In the genomic region with DNA sequence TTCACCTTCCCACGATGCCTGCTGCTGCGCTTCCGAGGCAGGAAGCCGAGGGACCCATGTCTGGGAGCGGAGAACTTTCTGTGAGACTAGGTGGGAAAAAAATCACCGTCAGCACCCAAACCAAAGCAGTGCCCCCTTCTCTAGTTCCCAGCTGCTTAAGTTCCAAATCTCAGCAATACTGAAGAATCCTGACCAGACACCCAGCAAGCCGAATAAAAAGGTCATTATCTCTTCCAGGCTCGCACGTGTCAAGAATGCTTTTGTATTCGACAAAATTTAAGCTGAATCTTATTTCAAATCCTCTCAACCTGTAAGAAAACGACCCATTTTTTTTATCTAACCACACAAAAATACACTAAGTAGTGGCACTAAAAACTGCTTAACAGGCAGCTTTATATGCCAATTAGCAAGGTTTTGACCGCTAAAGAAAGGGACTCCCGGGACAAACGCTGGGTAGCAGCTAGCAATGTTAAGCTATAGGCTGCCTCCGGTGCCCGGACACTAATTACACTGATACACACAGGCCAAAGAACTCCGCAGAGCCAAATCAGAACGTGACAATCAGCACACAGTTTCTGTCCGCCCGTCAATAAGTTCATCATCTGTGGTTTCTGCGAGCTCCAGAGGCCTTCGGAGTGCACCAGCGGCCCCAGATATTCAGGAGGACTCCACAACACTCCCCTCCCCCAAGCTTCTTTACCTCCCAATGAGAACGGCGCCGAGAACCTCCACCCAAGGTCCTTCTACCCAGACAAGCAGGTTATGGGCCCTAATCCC, we compare ENCODE assay signal across 8 cellular contexts. TPM values are rescaled to one million over a fixed set of nuclear protein-coding genes. Genes with fewer than 3 reads are reported as not detected.
DNase-seq lines count a peak whose midpoint lies in the region; ATAC-seq and TF ChIP-seq lines count a peak whose summit lies in the region.

No MANE protein-coding gene starts in this region.

- H3K36me3 Mint-ChIP-seq in T-helper 17 cell (ENCODE audit: low read depth): peaks cover 6% of the 10 kb centered on the region
- peaks cover 27% of the 10 kb centered on the region for H3K36me3 Mint-ChIP-seq in natural killer cell treated with Interleukin-12 subunit alpha and Interleukin-12 subunit beta and Interleukin-15 and Interleukin-18, amount 100 ng/mL, for 72 hours

- H3K4me3 ChIP-seq in HFF-Myc (replicated peaks; ENCODE audit: low read depth, low read length) (peak overlapping the region; percentile 98), epithelial cell of proximal tubule (ENCODE audit: low read depth, low read length) (peak overlapping the region; percentile 96)

- peak; percentile 16 for ATAC-seq in T-helper 17 cell
- peak; percentile 5 to 16 for ATAC-seq in natural killer cell treated with Interleukin-12 subunit alpha and Interleukin-12 subunit beta and Interleukin-15 and Interleukin-18, amount 100 ng/mL, for 72 hours

- no peak for TF ChIP-seq CTCF in HFF-Myc (IDR thresholded peaks at IDR 0.05; ENCODE audit: low read depth, low read length, missing control alignments)
- TF ChIP-seq CTCF in epithelial cell of proximal tubule (conservative IDR thresholded peaks at IDR 0.05; ENCODE audit: low read depth, low read length): no peak

- H3K27ac Mint-ChIP-seq in T-helper 17 cell: peak overlapping the region; percentile 100
- peak overlapping the region; percentile 100 for H3K27ac Mint-ChIP-seq in natural killer cell treated with Interleukin-12 subunit alpha and Interleukin-12 subunit beta and Interleukin-15 and Interleukin-18, amount 100 ng/mL, for 72 hours

- no peaks in the 10 kb centered on the region for H3K9me3 Mint-ChIP-seq in natural killer cell treated with Interleukin-12 subunit alpha and Interleukin-12 subunit beta and Interleukin-15 and Interleukin-18, amount 100 ng/mL, for 72 hours

- H3K4me1 Mint-ChIP-seq in T-helper 17 cell: peaks cover 39% of the 10 kb centered on the region
- H3K4me1 Mint-ChIP-seq in natural killer cell treated with Interleukin-12 subunit alpha and Interleukin-12 subunit beta and Interleukin-15 and Interleukin-18, amount 100 ng/mL, for 72 hours (ENCODE audit: low read depth in 2 of 2): peaks cover 42 to 50% of the 10 kb centered on the region in 2 donors

- peak overlapping the region; percentile 99 for H3K4me3 Mint-ChIP-seq in T-helper 17 cell
- H3K4me3 Mint-ChIP-seq in natural killer cell treated with Interleukin-12 subunit alpha and Interleukin-12 subunit beta and Interleukin-15 and Interleukin-18, amount 100 ng/mL, for 72 hours: peak overlapping the region; percentile 99

- no peaks in the 10 kb centered on the region for H3K9me3 ChIP-seq in T-helper 17 cell (ENCODE audit: control insufficient read depth, low read length, poor library complexity, severe bottlenecking)

- DNase-seq in CMK (ENCODE audit: low read depth): peak; percentile 54
- no peak for DNase-seq in HFF-Myc (ENCODE audit: extremely low read depth, low read depth)
- DNase-seq in T-helper 17 cell: no peak
- no peak for DNase-seq in epithelial cell of proximal tubule (ENCODE audit: low read depth)
- DNase-seq in natural killer cell treated with Interleukin-12 subunit alpha and Interleukin-12 subunit beta and Interleukin-15 and Interleukin-18, amount 100 ng/mL, for 72 hours (ENCODE audit: low spot score): no peak
- no peak for DNase-seq in activated CD4-positive, CD25-positive, alpha-beta regulatory T cell treated with anti-CD3 and anti-CD28 coated beads, Interleukin-2, amount 50 U/mL, for 72 hours
- no peak for DNase-seq in stimulated activated CD4-positive, alpha-beta T cell treated with anti-CD3 and anti-CD28 coated beads, Interleukin-12 subunit alpha, Interleukin-12 subunit beta, amount 100 ng/mL, for 4 hours
- no peak for DNase-seq in NCI-H1694 (lab: John Stamatoyannopoulos, UW)

- H3K27me3 Mint-ChIP-seq in T-helper 17 cell: no peaks in the 10 kb centered on the region
- H3K27me3 Mint-ChIP-seq in natural killer cell treated with Interleukin-12 subunit alpha and Interleukin-12 subunit beta and Interleukin-15 and Interleukin-18, amount 100 ng/mL, for 72 hours: no peaks in the 10 kb centered on the region

RNA-seq across cellular contexts. Expression of a gene that starts 0.7 kb away (rescaled TPM):
- total RNA-seq in T-helper 17 cell (1,000 to 10,000 TPM; 3,215 to 3,260 TPM), epithelial cell of proximal tubule (1,634 and 2,001 TPM in 2 replicates)
- 1,000 to 10,000 TPM; 1,242 to 2,090 TPM for total RNA-seq in natural killer cell treated with Interleukin-12 subunit alpha and Interleukin-12 subunit beta and Interleukin-15 and Interleukin-18, amount 100 ng/mL, for 72 hours

RNA-seq across cellular contexts. Expression of a gene that starts 31.1 kb away (rescaled TPM):
- total RNA-seq in T-helper 17 cell (1 to 10 TPM in 1 of 2 donors, under 1 TPM in 1; 0.47 to 1.1 TPM), epithelial cell of proximal tubule (4.7 TPM in 2 replicates)
- total RNA-seq in natural killer cell treated with Interleukin-12 subunit alpha and Interleukin-12 subunit beta and Interleukin-15 and Interleukin-18, amount 100 ng/mL, for 72 hours: 1 to 10 TPM; 1.1 to 2.0 TPM
